ENCODE assay signal across 28 cellular contexts in the genomic region with DNA sequence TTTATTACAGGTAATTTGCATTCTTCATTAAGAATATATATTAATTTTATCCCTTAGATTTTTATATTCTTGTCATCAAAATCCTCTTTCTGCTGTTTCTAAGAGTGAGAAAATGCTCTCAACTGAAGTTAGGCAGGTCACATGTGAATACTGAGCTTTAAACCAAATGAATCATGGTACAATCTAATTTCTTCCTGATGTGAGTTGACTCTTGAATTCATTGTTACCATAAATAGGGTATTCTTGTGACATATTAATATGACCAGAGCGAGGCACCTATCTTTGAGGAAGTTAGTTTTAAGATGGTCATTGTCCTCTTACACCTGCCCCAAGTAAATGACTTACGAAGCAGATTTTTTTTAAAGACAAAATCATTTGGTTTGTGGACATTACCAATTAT. TPM values are rescaled to one million over a fixed set of nuclear protein-coding genes. Genes with fewer than 3 reads are reported as not detected.
DNase-seq lines count a peak whose midpoint lies in the region; ATAC-seq and TF ChIP-seq lines count a peak whose summit lies in the region.
"Had no signal": no experiment of that assay in that cellular context is flagged by ENCODE, and none has a peak within 500 bp of the region (broad histone marks: within the 10 kb centered on the region; RNA-seq: fewer than 3 reads in every experiment).

No MANE protein-coding gene starts in this region.

- peak overlapping the region; percentile 30 for H3K27ac Mint-ChIP-seq in activated naive CD4-positive, alpha-beta T cell treated with anti-CD3 and anti-CD28 coated beads, Interleukin-2, amount 50 U/mL, for 24 hours
- 0 out of 2 replicates have a peak overlapping the region, but pooled peaks have one; percentile 33 for H3K27ac Mint-ChIP-seq in WTC11
- H3K27ac Mint-ChIP-seq in type B pancreatic cell, result peak overlapping the region; percentile 69
- H3K27ac Mint-ChIP-seq: activated T-cell treated with anti-CD3 and anti-CD28 coated beads, Interleukin-2, amount 50 U/mL, for 72 hours; B cell; progenitor cell of endocrine pancreas had no signal

- no peak for DNase-seq in activated naive CD4-positive, alpha-beta T cell treated with Interleukin-2 at 50 U/mL for 16 hours
- DNase-seq in WTC11 (ENCODE audit: low spot score) (no peak), foreskin keratinocyte (no peak), type B pancreatic cell (ENCODE audit: extremely low spot score, unreplicated experiment) (no peak), NCI-H1092 (lab: John Stamatoyannopoulos, UW) (no peak), iPS-NIHi7 (ENCODE audit: extremely low spot score) (no peak)
- DNase-seq: 8988T; activated CD4-positive, alpha-beta T cell treated with anti-CD3 and anti-CD28 coated beads, Interleukin-2, amount 50 U/mL, for 4 hours; activated naive CD4-positive, alpha-beta T cell; activated T-cell treated with anti-CD3 and anti-CD28 coated beads, Interleukin-2, amount 50 U/mL, for 72 hours; foreskin melanocyte; naive B cell; NCI-H1694; NCI-H2171; NCI-H510A; OCI-M1; stimulated activated naive CD4-positive, alpha-beta T cell treated with Interleukin-2 at 50 U/mL for 16 hours; SW 1271 had no signal

- no peak overlapping the region for H3K4me3 Mint-ChIP-seq in activated naive CD4-positive, alpha-beta T cell treated with anti-CD3 and anti-CD28 coated beads, Interleukin-2, amount 50 U/mL, for 24 hours
- H3K4me3 Mint-ChIP-seq in WTC11 (no peak overlapping the region), type B pancreatic cell (peak overlapping the region; percentile 33)
- H3K4me3 Mint-ChIP-seq: activated T-cell treated with anti-CD3 and anti-CD28 coated beads, Interleukin-2, amount 50 U/mL, for 72 hours; B cell; brain; naive B cell had no signal

- no peaks in the 10 kb centered on the region for H3K27me3 Mint-ChIP-seq in activated naive CD4-positive, alpha-beta T cell treated with anti-CD3 and anti-CD28 coated beads, Interleukin-2, amount 50 U/mL, for 24 hours
- H3K27me3 Mint-ChIP-seq in WTC11 (ENCODE audit: low read depth) (no peaks in the 10 kb centered on the region), type B pancreatic cell (no peaks in the 10 kb centered on the region)
- H3K27me3 Mint-ChIP-seq: B cell, brain, naive B cell, progenitor cell of endocrine pancreas had no signal

- TF ChIP-seq CTCF in WTC11 (IDR thresholded peaks at IDR 0.05), result no peak
- TF ChIP-seq CTCF in foreskin keratinocyte (conservative IDR thresholded peaks at IDR 0.05), result no peak
- no peak for TF ChIP-seq CTCF in type B pancreatic cell (conservative IDR thresholded peaks at IDR 0.05)

- POLR2A ChIA-PET in WTC11 (lab: Charles Lee), result no interaction called here

- no peak overlapping the region for H3K27ac ChIP-seq in foreskin keratinocyte
- H3K27ac ChIP-seq: KMS-11, neutrophil, thoracic aorta, vagina had no signal

- H3K4me1 Mint-ChIP-seq in activated naive CD4-positive, alpha-beta T cell treated with anti-CD3 and anti-CD28 coated beads, Interleukin-2, amount 50 U/mL, for 24 hours, result peaks cover 12% of the 10 kb centered on the region
- peaks cover 53% of the 10 kb centered on the region for H3K4me1 Mint-ChIP-seq in WTC11
- peaks cover 14% of the 10 kb centered on the region for H3K4me1 Mint-ChIP-seq in type B pancreatic cell (ENCODE audit: unreplicated experiment)

- H3K27me3 ChIP-seq in foreskin keratinocyte, result no peaks in the 10 kb centered on the region
- H3K27me3 ChIP-seq: neutrophil, vagina had no signal

- ATAC-seq in WTC11 (no peak), foreskin keratinocyte (peak; percentile 34), GM21381 (IDR thresholded peaks at IDR 0.05; ENCODE audit: unreplicated experiment) (no peak)
- ATAC-seq: activated T-cell treated with anti-CD3 and anti-CD28 coated beads, Interleukin-2, amount 50 U/mL, for 72 hours; sciatic nerve had no signal

- CTCF ChIA-PET in WTC11 (lab: Charles Lee), result no interaction called here

- H3K36me3 Mint-ChIP-seq in activated naive CD4-positive, alpha-beta T cell treated with anti-CD3 and anti-CD28 coated beads, Interleukin-2, amount 50 U/mL, for 24 hours, result peaks cover 14% of the 10 kb centered on the region
- H3K36me3 Mint-ChIP-seq in WTC11 (peaks cover 4% of the 10 kb centered on the region; the same call in 1 of the 2 replicates), type B pancreatic cell (no peaks in the 10 kb centered on the region)
- H3K36me3 Mint-ChIP-seq: naive B cell had no signal

- H3K4me1 ChIP-seq in foreskin keratinocyte, result peaks cover 10% of the 10 kb centered on the region

- H3K9me3 Mint-ChIP-seq in activated naive CD4-positive, alpha-beta T cell treated with anti-CD3 and anti-CD28 coated beads, Interleukin-2, amount 50 U/mL, for 24 hours, result peaks cover 6% of the 10 kb centered on the region
- H3K9me3 Mint-ChIP-seq in WTC11 (peaks cover 6% of the 10 kb centered on the region), type B pancreatic cell (no peaks in the 10 kb centered on the region)
- H3K9me3 Mint-ChIP-seq: activated T-cell treated with anti-CD3 and anti-CD28 coated beads, Interleukin-2, amount 50 U/mL, for 72 hours had no signal

TF ChIP-seq in WTC11, 78 proteins besides CTCF, POLR2A, EP300 and RAD21:
- TF ChIP-seq CBFB (CRISPR knock-in tag; IDR thresholded peaks at IDR 0.05; ENCODE audit: low read depth), result no peak
- TF ChIP-seq TCF7 (CRISPR knock-in tag; IDR thresholded peaks at IDR 0.05; ENCODE audit: low read depth), result no peak
- TF ChIP-seq ZNF317 (CRISPR knock-in tag; IDR thresholded peaks at IDR 0.05; ENCODE audit: borderline replicate concordance, low read depth), result no peak
- no peak for TF ChIP-seq FOXJ3 (CRISPR knock-in tag; IDR thresholded peaks at IDR 0.05; ENCODE audit: borderline replicate concordance)
- no peak for TF ChIP-seq NR2C2 (CRISPR knock-in tag; IDR thresholded peaks at IDR 0.05)
- no peak for TF ChIP-seq MXD4 (CRISPR knock-in tag; IDR thresholded peaks at IDR 0.05; ENCODE audit: borderline replicate concordance)
- no peak for TF ChIP-seq OVOL2 (CRISPR knock-in tag; IDR thresholded peaks at IDR 0.05; ENCODE audit: borderline replicate concordance)
- TF ChIP-seq, protein P1, sequence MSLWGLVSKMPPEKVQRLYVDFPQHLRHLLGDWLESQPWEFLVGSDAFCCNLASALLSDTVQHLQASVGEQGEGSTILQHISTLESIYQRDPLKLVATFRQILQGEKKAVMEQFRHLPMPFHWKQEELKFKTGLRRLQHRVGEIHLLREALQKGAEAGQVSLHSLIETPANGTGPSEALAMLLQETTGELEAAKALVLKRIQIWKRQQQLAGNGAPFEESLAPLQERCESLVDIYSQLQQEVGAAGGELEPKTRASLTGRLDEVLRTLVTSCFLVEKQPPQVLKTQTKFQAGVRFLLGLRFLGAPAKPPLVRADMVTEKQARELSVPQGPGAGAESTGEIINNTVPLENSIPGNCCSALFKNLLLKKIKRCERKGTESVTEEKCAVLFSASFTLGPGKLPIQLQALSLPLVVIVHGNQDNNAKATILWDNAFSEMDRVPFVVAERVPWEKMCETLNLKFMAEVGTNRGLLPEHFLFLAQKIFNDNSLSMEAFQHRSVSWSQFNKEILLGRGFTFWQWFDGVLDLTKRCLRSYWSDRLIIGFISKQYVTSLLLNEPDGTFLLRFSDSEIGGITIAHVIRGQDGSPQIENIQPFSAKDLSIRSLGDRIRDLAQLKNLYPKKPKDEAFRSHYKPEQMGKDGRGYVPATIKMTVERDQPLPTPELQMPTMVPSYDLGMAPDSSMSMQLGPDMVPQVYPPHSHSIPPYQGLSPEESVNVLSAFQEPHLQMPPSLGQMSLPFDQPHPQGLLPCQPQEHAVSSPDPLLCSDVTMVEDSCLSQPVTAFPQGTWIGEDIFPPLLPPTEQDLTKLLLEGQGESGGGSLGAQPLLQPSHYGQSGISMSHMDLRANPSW (CRISPR knock-in tag; conservative IDR thresholded peaks at IDR 0.05; ENCODE audit: low read depth), result no peak

RNA-seq across cellular contexts. Expression of a gene that starts 17.4 kb away (rescaled TPM):
- total RNA-seq in WTC11 (2021), result 13.2 to 20.2 TPM (median 15.2 TPM) in 3 replicates
- 9.1 and 9.7 TPM in 2 replicates for total RNA-seq in foreskin keratinocyte
- 7.8 and 9.5 TPM in 2 replicates for polyA plus RNA-seq in foreskin keratinocyte
- total RNA-seq in type B pancreatic cell (ENCODE audit: low replicate concordance), result 11.4 and 17.9 TPM in 2 replicates

RNA-seq across cellular contexts. Expression of a gene that starts 17.8 kb away (rescaled TPM):
- total RNA-seq in WTC11 (2021) (55.0 to 59.9 TPM (median 56.6 TPM) in 3 replicates), foreskin keratinocyte (15.4 and 15.5 TPM in 2 replicates), type B pancreatic cell (ENCODE audit: low replicate concordance) (35.7 and 38.3 TPM in 2 replicates)
- polyA plus RNA-seq in foreskin keratinocyte, result 5.4 and 7.1 TPM in 2 replicates
